Comparison of ENCODE assay signal across 38 cellular contexts in the genomic region with DNA sequence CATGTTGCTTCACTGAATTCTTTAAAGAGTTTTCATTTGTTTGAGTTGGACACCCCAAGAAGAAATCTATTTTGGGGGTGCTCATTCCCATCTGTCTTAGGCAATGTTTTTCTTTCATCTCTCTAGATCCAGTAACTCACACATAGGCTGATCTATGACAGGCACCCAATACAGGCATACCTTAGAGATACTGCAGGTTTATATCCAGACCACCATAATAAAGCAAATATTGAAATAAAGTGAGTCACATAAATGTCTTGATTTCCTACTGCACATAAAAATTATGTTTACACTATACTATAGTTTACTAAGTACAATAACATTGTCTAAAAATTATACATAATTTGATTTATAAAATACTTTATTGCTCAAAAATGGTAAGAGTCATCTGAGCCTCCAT.
"Had no signal": no experiment of that assay in that cellular context is flagged by ENCODE, and none has a peak within 500 bp of the region (broad histone marks: within the 10 kb centered on the region; RNA-seq: fewer than 3 reads in every experiment).

No MANE protein-coding gene starts in this region.

- H3K27me3 Mint-ChIP-seq: activated naive CD4-positive, alpha-beta T cell treated with anti-CD3 and anti-CD28 coated beads, Interleukin-2, amount 10 ng/mL, durations not matched to agents 7 days and 5 days; activated naive CD4-positive, alpha-beta T cell treated with anti-CD3 and anti-CD28 coated beads, Interleukin-2, amount 50 U/mL, for 24 hours; activated naive CD8-positive, alpha-beta T cell; activated naive CD8-positive, alpha-beta T cell treated with anti-CD3 and anti-CD28 coated beads for 36 hours; activated naive CD8-positive, alpha-beta T cell treated with anti-CD3 and anti-CD28 coated beads, Interleukin-2, amount 10 ng/mL, durations not matched to agents 7 days and 5 days; activated naive CD8-positive, alpha-beta T cell treated with anti-CD3 and anti-CD28 coated beads, Interleukin-2, amount 50 U/mL, for 24 hours; activated T-cell treated with anti-CD3 and anti-CD28 coated beads, Interleukin-2, amount 50 U/mL, for 24 hours; activated T-helper 17 cell treated with anti-CD3 and anti-CD28 coated beads, Interleukin-2, amount 50 U/mL, for 72 hours; central memory CD8-positive, alpha-beta T cell had no signal

- H3K36me3 Mint-ChIP-seq: activated naive CD4-positive, alpha-beta T cell treated with anti-CD3 and anti-CD28 coated beads, Interleukin-2, amount 10 ng/mL, durations not matched to agents 7 days and 5 days; activated naive CD4-positive, alpha-beta T cell treated with anti-CD3 and anti-CD28 coated beads, Interleukin-2, amount 50 U/mL, for 24 hours; activated naive CD4-positive, alpha-beta T cell treated with anti-CD3 and anti-CD28 coated beads, Interleukin-2, amount 50 U/mL, for 72 hours; activated naive CD8-positive, alpha-beta T cell; activated naive CD8-positive, alpha-beta T cell treated with anti-CD3 and anti-CD28 coated beads for 36 hours; activated naive CD8-positive, alpha-beta T cell treated with anti-CD3 and anti-CD28 coated beads, Interleukin-2, amount 10 ng/mL, durations not matched to agents 7 days and 5 days; brain had no signal

- H3K9me3 ChIP-seq: adrenal gland, ascending aorta, body of pancreas, breast epithelium had no signal

- H3K4me1 ChIP-seq: adrenal gland, body of pancreas, breast epithelium had no signal

- H3K4me1 Mint-ChIP-seq: activated naive CD4-positive, alpha-beta T cell treated with anti-CD3 and anti-CD28 coated beads, Interleukin-2, amount 10 ng/mL, durations not matched to agents 7 days and 5 days; activated naive CD4-positive, alpha-beta T cell treated with anti-CD3 and anti-CD28 coated beads, Interleukin-2, amount 50 U/mL, for 24 hours; activated naive CD8-positive, alpha-beta T cell treated with anti-CD3 and anti-CD28 coated beads for 36 hours; activated naive CD8-positive, alpha-beta T cell treated with anti-CD3 and anti-CD28 coated beads, Interleukin-2, amount 10 ng/mL, durations not matched to agents 7 days and 5 days; activated naive CD8-positive, alpha-beta T cell treated with anti-CD3 and anti-CD28 coated beads, Interleukin-2, amount 50 U/mL, for 24 hours; activated T-helper 17 cell treated with anti-CD3 and anti-CD28 coated beads, Interleukin-2, amount 50 U/mL, for 72 hours; central memory CD8-positive, alpha-beta T cell had no signal

- H3K36me3 ChIP-seq: adrenal gland, ascending aorta, brain microvascular endothelial cell, breast epithelium, cardiac muscle cell had no signal

- ATAC-seq: activated naive CD4-positive, alpha-beta T cell treated with anti-CD3 and anti-CD28 coated beads, Interleukin-2, amount 50 U/mL, for 72 hours; activated naive CD8-positive, alpha-beta T cell treated with anti-CD3 and anti-CD28 coated beads, Interleukin-2, amount 50 U/mL, for 24 hours; activated T-cell treated with anti-CD3 and anti-CD28 coated beads, Interleukin-2, amount 50 U/mL, for 4 hours; activated T-cell treated with anti-CD3 and anti-CD28 coated beads, Interleukin-2, amount 50 U/mL, for 72 hours; activated T-helper 17 cell treated with anti-CD3 and anti-CD28 coated beads, Interleukin-2, amount 50 U/mL, for 72 hours; body of pancreas had no signal

- H3K27ac ChIP-seq: adrenal gland, ascending aorta, body of pancreas, brain microvascular endothelial cell, breast epithelium, cardiac muscle cell had no signal

- H3K27ac Mint-ChIP-seq: activated naive CD4-positive, alpha-beta T cell treated with anti-CD3 and anti-CD28 coated beads for 36 hours; activated naive CD4-positive, alpha-beta T cell treated with anti-CD3 and anti-CD28 coated beads, Interleukin-2, amount 10 ng/mL, durations not matched to agents 7 days and 5 days; activated naive CD4-positive, alpha-beta T cell treated with anti-CD3 and anti-CD28 coated beads, Interleukin-2, amount 50 U/mL, for 24 hours; activated naive CD4-positive, alpha-beta T cell treated with anti-CD3 and anti-CD28 coated beads, Interleukin-2, amount 50 U/mL, for 72 hours; activated naive CD8-positive, alpha-beta T cell; activated naive CD8-positive, alpha-beta T cell treated with anti-CD3 and anti-CD28 coated beads for 36 hours; activated naive CD8-positive, alpha-beta T cell treated with anti-CD3 and anti-CD28 coated beads, Interleukin-2, amount 10 ng/mL, durations not matched to agents 7 days and 5 days; activated naive CD8-positive, alpha-beta T cell treated with anti-CD3 and anti-CD28 coated beads, Interleukin-2, amount 50 U/mL, for 24 hours; activated T-cell treated with anti-CD3 and anti-CD28 coated beads, Interleukin-2, amount 50 U/mL, for 24 hours; activated T-cell treated with anti-CD3 and anti-CD28 coated beads, Interleukin-2, amount 50 U/mL, for 72 hours; activated T-helper 1 cell treated with anti-CD3 and anti-CD28 coated beads, Interleukin-12 subunit alpha, Interleukin-12 subunit beta, Interleukin-2, Interleukin-4 antibody, amounts not matched to agents 30 ng/mL and 10 ng/mL and 1 ng/mL, durations not matched to agents 14 hours and 24 hours and 36 hours; activated T-helper 17 cell treated with anti-CD3 and anti-CD28 coated beads, Interleukin-2, amount 50 U/mL, for 72 hours; activated T-helper 2 cell treated with anti-CD3 and anti-CD28 coated beads, Interferon-gamma antibody, Interleukin-2, Interleukin-4, amounts not matched to agents 10 μg/mL and 5 μg/mL and 100 μg/mL, durations not matched to agents 14 hours and 24 hours and 36 hours; brain had no signal

- H3K4me3 ChIP-seq: adrenal gland, ascending aorta, body of pancreas, breast epithelium, cardiac muscle cell had no signal

- H3K9me3 Mint-ChIP-seq: activated naive CD4-positive, alpha-beta T cell treated with anti-CD3 and anti-CD28 coated beads for 36 hours; activated T-cell treated with anti-CD3 and anti-CD28 coated beads, Interleukin-2, amount 50 U/mL, for 4 hours had no signal

- H3K27me3 ChIP-seq: adrenal gland, ascending aorta, body of pancreas, brain microvascular endothelial cell, breast epithelium, cardiac muscle cell had no signal

- DNase-seq: activated effector memory CD4-positive, alpha-beta T cell treated with anti-CD3 and anti-CD28 coated beads, Interleukin-2, amount 50 U/mL, for 16 hours; activated effector memory CD4-positive, alpha-beta T cell treated with Interleukin-2 at 50 U/mL for 16 hours; activated gamma-delta T cell; activated gamma-delta T cell treated with Interleukin-2 at 50 U/mL for 16 hours; activated naive CD4-positive, alpha-beta T cell; activated naive CD4-positive, alpha-beta T cell treated with anti-CD3 and anti-CD28 coated beads for 36 hours; activated naive CD4-positive, alpha-beta T cell treated with anti-CD3 and anti-CD28 coated beads, Interleukin-2, amount 10 ng/mL, durations not matched to agents 7 days and 5 days; activated naive CD4-positive, alpha-beta T cell treated with anti-CD3 and anti-CD28 coated beads, Interleukin-2, amount 50 U/mL, for 16 hours; activated naive CD4-positive, alpha-beta T cell treated with Interleukin-2 at 50 U/mL for 16 hours; activated naive CD8-positive, alpha-beta T cell treated with anti-CD3 and anti-CD28 coated beads for 36 hours; activated naive CD8-positive, alpha-beta T cell treated with anti-CD3 and anti-CD28 coated beads, Interleukin-2, amount 10 ng/mL, durations not matched to agents 7 days and 5 days; activated naive CD8-positive, alpha-beta T cell treated with anti-CD3 and anti-CD28 coated beads, Interleukin-2, amount 50 U/mL, for 24 hours; activated T-cell treated with anti-CD3 and anti-CD28 coated beads, Interleukin-2, amount 50 U/mL, for 1 hour; activated T-cell treated with anti-CD3 and anti-CD28 coated beads, Interleukin-2, amount 50 U/mL, for 24 hours; activated T-cell treated with anti-CD3 and anti-CD28 coated beads, Interleukin-2, amount 50 U/mL, for 4 hours; activated T-cell treated with anti-CD3 and anti-CD28 coated beads, Interleukin-2, amount 50 U/mL, for 48 hours; activated T-cell treated with anti-CD3 and anti-CD28 coated beads, Interleukin-2, amount 50 U/mL, for 72 hours; adrenal gland; amniotic stem cell; amygdala; anterior cingulate cortex; aorta; body of pancreas; brain microvascular endothelial cell; caudate nucleus; central memory CD4-positive, alpha-beta T cell; cerebellar nuclear complex had no signal

- H3K4me3 Mint-ChIP-seq: activated naive CD4-positive, alpha-beta T cell treated with anti-CD3 and anti-CD28 coated beads for 36 hours; activated naive CD4-positive, alpha-beta T cell treated with anti-CD3 and anti-CD28 coated beads, Interleukin-2, amount 10 ng/mL, durations not matched to agents 7 days and 5 days; activated naive CD4-positive, alpha-beta T cell treated with anti-CD3 and anti-CD28 coated beads, Interleukin-2, amount 50 U/mL, for 24 hours; activated naive CD8-positive, alpha-beta T cell; activated naive CD8-positive, alpha-beta T cell treated with anti-CD3 and anti-CD28 coated beads for 36 hours; activated naive CD8-positive, alpha-beta T cell treated with anti-CD3 and anti-CD28 coated beads, Interleukin-2, amount 10 ng/mL, durations not matched to agents 7 days and 5 days; activated naive CD8-positive, alpha-beta T cell treated with anti-CD3 and anti-CD28 coated beads, Interleukin-2, amount 50 U/mL, for 24 hours; activated T-cell treated with anti-CD3 and anti-CD28 coated beads, Interleukin-2, amount 50 U/mL, for 24 hours; activated T-cell treated with anti-CD3 and anti-CD28 coated beads, Interleukin-2, amount 50 U/mL, for 4 hours; activated T-cell treated with anti-CD3 and anti-CD28 coated beads, Interleukin-2, amount 50 U/mL, for 72 hours; activated T-helper 1 cell treated with anti-CD3 and anti-CD28 coated beads, Interleukin-12 subunit alpha, Interleukin-12 subunit beta, Interleukin-2, Interleukin-4 antibody, amounts not matched to agents 30 ng/mL and 10 ng/mL and 1 ng/mL, durations not matched to agents 14 hours and 24 hours and 36 hours; activated T-helper 17 cell treated with anti-CD3 and anti-CD28 coated beads, Interleukin-2, amount 50 U/mL, for 72 hours; brain; central memory CD8-positive, alpha-beta T cell had no signal
